8 cellular contexts compared by ENCODE assay signal in genomic region chr21:5022254-5022653, GRCh38.
DNase-seq lines count a peak whose midpoint lies in the region; ATAC-seq and TF ChIP-seq lines count a peak whose summit lies in the region.
"Not testable (repeated sequence)": the region's sequence is repeated elsewhere in the genome, so short reads cannot be mapped to it uniquely, and the experiment has no call there.

No MANE protein-coding gene starts in this region.

- not testable (repeated sequence) for H3K27me3 ChIP-seq in lower lobe of right lung (ENCODE audit: low read depth)

- TF ChIP-seq CTCF in lower lobe of right lung (IDR thresholded peaks at IDR 0.05): not testable (repeated sequence)

- not testable (repeated sequence) for H3K4me3 Mint-ChIP-seq in T-helper 17 cell; central memory CD8-positive, alpha-beta T cell

- not testable (repeated sequence) for H3K4me1 Mint-ChIP-seq in T-helper 17 cell; central memory CD8-positive, alpha-beta T cell

- H3K36me3 ChIP-seq in lower lobe of right lung: not testable (repeated sequence)

- H3K4me1 ChIP-seq in lower lobe of right lung: not testable (repeated sequence)

- H3K27ac Mint-ChIP-seq in T-helper 17 cell; central memory CD8-positive, alpha-beta T cell (ENCODE audit: low read depth): not testable (repeated sequence)

- intact Hi-C loops in lower lobe of right lung (cut with DNase I): not testable (repeated sequence)

- H3K9me3 Mint-ChIP-seq in central memory CD8-positive, alpha-beta T cell: not testable (repeated sequence)

- H3K4me3 ChIP-seq in lower lobe of right lung: not testable (repeated sequence)

- H3K27ac ChIP-seq in lower lobe of right lung: not testable (repeated sequence)

- not testable (repeated sequence) for H3K27me3 Mint-ChIP-seq in T-helper 17 cell; central memory CD8-positive, alpha-beta T cell

- H3K9me3 ChIP-seq in T-helper 17 cell (ENCODE audit: control insufficient read depth, low read length, poor library complexity, severe bottlenecking); lower lobe of right lung: not testable (repeated sequence)

- DNase-seq in T-helper 17 cell; central memory CD8-positive, alpha-beta T cell (ENCODE audit: low spot score in 2 of 2); lower lobe of right lung; stimulated activated naive CD8-positive, alpha-beta T cell treated with anti-CD3 and anti-CD28 coated beads, Interleukin-15, Interleukin-2, amounts not matched to agents 100 U/mL and 50 U/mL, for 24 hours: not testable (repeated sequence)

- peak; percentile 48 for ATAC-seq in GM18511 (IDR thresholded peaks at IDR 0.05; ENCODE audit: unreplicated experiment)
- peak; percentile 39 for ATAC-seq in GM21381 (IDR thresholded peaks at IDR 0.05; ENCODE audit: unreplicated experiment)
- peak; percentile 35 for ATAC-seq in HG02623 (IDR thresholded peaks at IDR 0.05; ENCODE audit: unreplicated experiment)
- peak; percentile 36 for ATAC-seq in HG03175 (IDR thresholded peaks at IDR 0.05; ENCODE audit: unreplicated experiment)
- ATAC-seq in T-helper 17 cell: peak; percentile 58
- peak; percentile 31 for ATAC-seq in central memory CD8-positive, alpha-beta T cell (replicated peaks; ENCODE audit: extremely low read depth, poor library complexity, severe bottlenecking)
- peak; percentile 92 to 94 for ATAC-seq in lower lobe of right lung
- ATAC-seq in stimulated activated naive CD8-positive, alpha-beta T cell treated with anti-CD3 and anti-CD28 coated beads, Interleukin-15, Interleukin-2, amounts not matched to agents 100 U/mL and 50 U/mL, for 24 hours: peak; percentile 41

- not testable (repeated sequence) for H3K36me3 Mint-ChIP-seq in T-helper 17 cell (ENCODE audit: low read depth); central memory CD8-positive, alpha-beta T cell (ENCODE audit: insufficient read depth)

Comparison
In these comparisons a context has a peak if more than half of its experiments do, and no peak if none do; other contexts are left out.
1. ATAC-seq: peak in every context shown above with its lines; median percentile 93 in lower lobe of right lung; 58 in T-helper 17 cell; 48 in GM18511; 41 in stimulated activated naive CD8-positive, alpha-beta T cell treated with anti-CD3 and anti-CD28 coated beads, Interleukin-15, Interleukin-2, amounts not matched to agents 100 U/mL and 50 U/mL, for 24 hours; 39 in GM21381; 36 in HG03175; 35 in HG02623; 31 in central memory CD8-positive, alpha-beta T cell.